8 cellular contexts compared by ENCODE assay signal in the genomic region with DNA sequence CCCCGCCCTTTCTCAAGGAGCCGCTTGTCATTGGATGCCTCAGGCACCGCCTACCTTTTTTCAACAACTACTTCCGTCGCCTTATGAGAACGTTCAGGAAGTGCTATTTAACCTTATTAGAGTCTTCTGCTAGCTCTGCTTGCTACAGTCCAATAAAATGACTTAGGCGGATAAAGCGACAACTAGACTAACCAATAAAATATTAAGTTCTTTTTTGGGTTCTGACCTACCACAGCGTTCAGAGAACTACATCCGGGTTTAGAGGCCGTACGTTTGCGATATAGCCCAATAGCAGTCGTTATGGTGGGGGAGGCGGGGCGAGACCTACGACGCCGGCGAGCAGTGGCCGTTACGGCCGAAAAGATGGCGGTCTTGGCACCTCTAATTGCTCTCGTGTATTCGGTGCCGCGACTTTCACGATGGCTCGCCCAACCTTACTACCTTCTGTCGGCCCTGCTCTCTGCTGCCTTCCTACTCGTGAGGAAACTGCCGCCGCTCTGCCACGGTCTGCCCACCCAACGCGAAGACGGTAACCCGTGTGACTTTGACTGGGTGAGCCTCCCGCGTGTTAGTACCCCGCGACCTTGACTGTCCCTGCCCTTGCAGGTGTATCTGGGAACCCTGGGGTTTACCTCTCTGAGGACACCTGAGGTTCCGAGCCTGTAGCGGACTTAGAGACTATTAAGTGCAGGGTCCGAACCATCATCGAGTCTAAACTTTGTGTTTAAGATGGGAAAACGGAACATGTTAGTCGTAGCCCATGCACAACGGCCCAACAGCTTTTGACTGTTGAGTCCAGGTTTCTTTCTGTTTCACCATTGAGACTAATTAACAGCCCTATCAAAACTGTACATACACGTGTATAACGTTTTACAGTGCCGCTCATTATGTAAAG. TPM values are rescaled to one million over a fixed set of nuclear protein-coding genes. Genes with fewer than 3 reads are reported as not detected.
DNase-seq lines count a peak whose midpoint lies in the region; ATAC-seq, FAIRE-seq and TF ChIP-seq lines count a peak whose summit lies in the region.

A gene with protein sequence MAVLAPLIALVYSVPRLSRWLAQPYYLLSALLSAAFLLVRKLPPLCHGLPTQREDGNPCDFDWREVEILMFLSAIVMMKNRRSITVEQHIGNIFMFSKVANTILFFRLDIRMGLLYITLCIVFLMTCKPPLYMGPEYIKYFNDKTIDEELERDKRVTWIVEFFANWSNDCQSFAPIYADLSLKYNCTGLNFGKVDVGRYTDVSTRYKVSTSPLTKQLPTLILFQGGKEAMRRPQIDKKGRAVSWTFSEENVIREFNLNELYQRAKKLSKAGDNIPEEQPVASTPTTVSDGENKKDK (plus strand): TSS at position 338 of the 895 bp plus-strand sequence. CDS start 26 bp downstream, at position 364.

- H3K9ac ChIP-seq in Loucy (ENCODE audit: low read depth, low read length, poor library complexity, severe bottlenecking) = peak within 1 kb of the TSS; percentile 95

- peak within 1 kb of the TSS; percentile 96 for H3K4me3 Mint-ChIP-seq in natural killer cell

- peaks cover 36 to 41% of the 10 kb centered on the region in 2 donors for H3K4me1 Mint-ChIP-seq in natural killer cell

- H3K79me2 ChIP-seq in Loucy (ENCODE audit: insufficient read depth, low read length) = peaks cover 63% of the 10 kb centered on the region

- peak; percentile 88 to 96 (median 89) for ATAC-seq in natural killer cell

- TF ChIP-seq CTCF in Loucy (conservative IDR thresholded peaks at IDR 0.05; ENCODE audit: low read length) (no peak), natural killer cell (IDR thresholded peaks at IDR 0.05) (no peak)

- FAIRE-seq in H54 (lab: Jason Lieb, UNC) = no peak

- no peaks in the 10 kb centered on the region for H3K9me3 Mint-ChIP-seq in natural killer cell

- peak within 1 kb of the TSS; percentile 93 to 94 for H3K27ac Mint-ChIP-seq in natural killer cell

- peaks cover 37% of the 10 kb centered on the region for H4K20me1 ChIP-seq in Loucy (ENCODE audit: insufficient read depth, low read length, poor library complexity, severe bottlenecking)

- intact Hi-C loops in natural killer cell (cut with micrococcal nuclease) = loop anchor here (1.0 to 2.0 kb wide), 6 partner anchors 29 to 866 kb away; a partner anchor contains a TSS

- no peaks in the 10 kb centered on the region for H3K9me3 ChIP-seq in Loucy (ENCODE audit: insufficient read depth, low read depth, low read length)

- H3K4me2 ChIP-seq in Loucy (ENCODE audit: low read depth, low read length, poor library complexity, severe bottlenecking) = peak within 1 kb of the TSS; percentile 99

- DNase-seq in EL (peak; percentile 99), H54 (ENCODE audit: insufficient read length, low spot score) (peak; percentile 73), fibroblast of peridontal ligament (ENCODE audit: extremely low read depth) (peak; percentile 100), natural killer cell (peak; percentile 86)
- DNase-seq in activated T-helper 9 cell treated with anti-CD3 and anti-CD28 coated beads, Interleukin-2, amount 50 U/mL, for 16 hours (ENCODE audit: low read depth) = peak; percentile 84
- peak; percentile 93 for DNase-seq in stimulated activated naive CD4-positive, alpha-beta T cell treated with Interleukin-2 at 50 U/mL for 16 hours (lab: John Stamatoyannopoulos, UW)

- H3K27me3 ChIP-seq in Loucy (ENCODE audit: insufficient read depth, low read length, poor library complexity, severe bottlenecking) = no peaks in the 10 kb centered on the region

- H3K27me3 Mint-ChIP-seq in natural killer cell (ENCODE audit: low read depth in 2 of 2) = no peaks in the 10 kb centered on the region

- no peaks in the 10 kb centered on the region for H3F3A ChIP-seq in Loucy (ENCODE audit: low read depth)

- H2AFZ ChIP-seq in Loucy (ENCODE audit: low read length) = peak within 1 kb of the TSS; percentile 95

- TF ChIP-seq POLR2A in H54 (IDR thresholded peaks at IDR 0.05; ENCODE audit: low read depth, low read length) (peak; percentile 66; the same call in 1 of the 2 replicates), Raji (IDR thresholded peaks at IDR 0.05; ENCODE audit: insufficient read depth, low read depth, low read length) (peak; percentile 79)

- H3K4me3 ChIP-seq in Loucy (ENCODE audit: low read length, poor library complexity, severe bottlenecking) = peak within 1 kb of the TSS; percentile 96

- H3K9me2 ChIP-seq in Loucy (replicated peaks; ENCODE audit: low read depth, low read length) = no peaks in the 10 kb centered on the region

- no peaks in the 10 kb centered on the region for H3K36me3 Mint-ChIP-seq in natural killer cell

- peaks cover 30% of the 10 kb centered on the region for H3K4me1 ChIP-seq in Loucy (ENCODE audit: insufficient read depth, low read length, poor library complexity, severe bottlenecking)

- no peaks in the 10 kb centered on the region for H3K36me3 ChIP-seq in Loucy (ENCODE audit: insufficient read depth, low read length)

RNA-seq across cellular contexts. Expression of the gene that starts here (rescaled TPM):
- total RNA-seq in natural killer cell = 10 to 100 TPM; 43.6 to 70.4 (median 45.7) TPM

Comparison
In these comparisons a context has a peak if more than half of its experiments do, and no peak if none do; other contexts are left out.
1. Peak in every context shown above with its lines: DNase-seq, ATAC-seq and H3K4me3 ChIP-seq.